In genomic region chr12:124964251-124964650, GRCh38 we compare ENCODE assay signal across 17 cellular contexts. TPM values are rescaled to one million over a fixed set of nuclear protein-coding genes. Genes with fewer than 3 reads are reported as not detected.
DNase-seq lines count a peak whose midpoint lies in the region; ATAC-seq and TF ChIP-seq lines count a peak whose summit lies in the region.
"Had no signal": no experiment of that assay in that cellular context is flagged by ENCODE, and none has a peak within 500 bp of the region (broad histone marks: within the 10 kb centered on the region; RNA-seq: fewer than 3 reads in every experiment).

No MANE protein-coding gene starts in this region.

- DNase-seq in D341Med (ENCODE audit: low spot score): peak; percentile 21
- no peak for DNase-seq in IMR-90
- no peak for DNase-seq in neural crest cell (ENCODE audit: low read depth, low spot score)
- DNase-seq in stimulated activated CD4-positive, alpha-beta T cell treated with anti-CD3 and anti-CD28 coated beads, Interleukin-4, amount 100 ng/mL, for 4 hours: no peak
- DNase-seq: C1 segment of cervical spinal cord; Calu3; CD4-positive, alpha-beta memory T cell; COR-L47; DMS153; DND-41; GOT3; HFFc6 had no signal

- TF ChIP-seq POLR2A in IMR-90 (IDR thresholded peaks at IDR 0.05; ENCODE audit: low read depth, low read length): no peak

- no peak overlapping the region for H4K8ac ChIP-seq in IMR-90 (ENCODE audit: low read depth in 2 of 2, low read length in 2 of 2)

- no peaks in the 10 kb centered on the region for H3K79me1 ChIP-seq in IMR-90 (ENCODE audit: low read depth in 1 of 2, low read length in 2 of 2)

- dilution Hi-C loops in IMR-90 (cut with HindIII; ENCODE audit: low sequenced_read_pairs, unreplicated experiment): no loop called here

- no peaks in the 10 kb centered on the region for H3K9me1 ChIP-seq in IMR-90 (ENCODE audit: insufficient read depth, low read length)

- H3K9me3 Mint-ChIP-seq in neural crest cell: no peaks in the 10 kb centered on the region
- H3K9me3 Mint-ChIP-seq in stimulated activated memory B cell treated with anti-CD40 and anti-IgM and Interleukin-4, amounts not matched to agents 10 μg/mL and 1 μg/mL and 100 μg/mL, for 72 hours: no peaks in the 10 kb centered on the region
- H3K9me3 Mint-ChIP-seq: HFFc6 had no signal

- H3K36me3 Mint-ChIP-seq in neural crest cell (ENCODE audit: low read depth): peaks cover 11% of the 10 kb centered on the region
- peaks cover 85% of the 10 kb centered on the region for H3K36me3 Mint-ChIP-seq in stimulated activated memory B cell treated with anti-CD40 and anti-IgM and Interleukin-4, amounts not matched to agents 10 μg/mL and 1 μg/mL and 100 μg/mL, for 72 hours

- H2AFZ ChIP-seq in IMR-90 (replicated peaks; ENCODE audit: low read length, poor library complexity): no peak overlapping the region

- no peak overlapping the region for H3K4me3 ChIP-seq in IMR-90 (ENCODE audit: insufficient read depth, low read depth, low read length)
- H3K4me3 ChIP-seq: GM12878, HAP-1 had no signal

- no peak overlapping the region for H3K4me3 Mint-ChIP-seq in neural crest cell
- no peak overlapping the region for H3K4me3 Mint-ChIP-seq in stimulated activated memory B cell treated with anti-CD40 and anti-IgM and Interleukin-4, amounts not matched to agents 10 μg/mL and 1 μg/mL and 100 μg/mL, for 72 hours
- H3K4me3 Mint-ChIP-seq: CD4-positive, alpha-beta memory T cell; HFFc6 had no signal

- H2BK120ac ChIP-seq in IMR-90 (ENCODE audit: low read depth, low read length): no peak overlapping the region

- H2BK5ac ChIP-seq in IMR-90 (ENCODE audit: low read depth, low read length, poor library complexity, severe bottlenecking): no peak overlapping the region

- H3K4me2 ChIP-seq in IMR-90 (ENCODE audit: low read depth, low read length): no peak overlapping the region

- no peaks in the 10 kb centered on the region for H3K27me3 ChIP-seq in IMR-90 (ENCODE audit: control insufficient read depth, insufficient read depth, low read length)

- H4K20me1 ChIP-seq in IMR-90 (ENCODE audit: insufficient read depth, low read length): no peaks in the 10 kb centered on the region

- H2AK9ac ChIP-seq in IMR-90 (replicated peaks; ENCODE audit: low read depth, low read length, poor library complexity): peak overlapping the region; percentile 28

- POLR2A ChIA-PET in IMR-90 (lab: Charles Lee; ENCODE audit: unreplicated experiment): no interaction called here

- no peak overlapping the region for H4K91ac ChIP-seq in IMR-90 (ENCODE audit: insufficient read depth, low read depth, low read length)

- H3K4me1 ChIP-seq in IMR-90 (ENCODE audit: control insufficient read depth, insufficient read depth, low read length): no peaks in the 10 kb centered on the region
- H3K4me1 ChIP-seq: HAP-1 had no signal

- TF ChIP-seq CTCF in IMR-90 (conservative IDR thresholded peaks at IDR 0.05; ENCODE audit: low read depth, low read length) (no peak), neural crest cell (conservative IDR thresholded peaks at IDR 0.05) (no peak)

- H3K18ac ChIP-seq in IMR-90 (ENCODE audit: low read depth, low read length): no peak overlapping the region

- no peak overlapping the region for H3K56ac ChIP-seq in IMR-90 (ENCODE audit: extremely low read depth, insufficient read depth, low read length)

- peak overlapping the region; percentile 75 for H3K27ac Mint-ChIP-seq in neural crest cell (ENCODE audit: unreplicated experiment)
- no peak overlapping the region for H3K27ac Mint-ChIP-seq in stimulated activated memory B cell treated with anti-CD40 and anti-IgM and Interleukin-4, amounts not matched to agents 10 μg/mL and 1 μg/mL and 100 μg/mL, for 72 hours
- H3K27ac Mint-ChIP-seq: HFFc6 had no signal

- no peaks in the 10 kb centered on the region for H3K27me3 Mint-ChIP-seq in neural crest cell (ENCODE audit: low read depth)
- H3K27me3 Mint-ChIP-seq in stimulated activated memory B cell treated with anti-CD40 and anti-IgM and Interleukin-4, amounts not matched to agents 10 μg/mL and 1 μg/mL and 100 μg/mL, for 72 hours: no peaks in the 10 kb centered on the region
- H3K27me3 Mint-ChIP-seq: CD4-positive, alpha-beta memory T cell had no signal

- no peak overlapping the region for H4K5ac ChIP-seq in IMR-90 (ENCODE audit: low read depth, low read length)

- no peak for TF ChIP-seq RAD21 in IMR-90 (IDR thresholded peaks at IDR 0.05; ENCODE audit: low read length)

- H2BK20ac ChIP-seq in IMR-90 (ENCODE audit: low read depth, low read length): no peak overlapping the region

- WGBS in IMR-90 (ENCODE audit: extremely low coverage in 2 of 2, insufficient read length in 1 of 2), 2 experiments: 94% methylated on average over 19 of the region's 22 CpGs; no CpG with 5 or more reads in 1 of the 2 experiments

- CTCF ChIA-PET in IMR-90 (lab: Yijun Ruan, JAX): interaction anchor here (0.7 kb wide), 1 partner anchor 747 kb away, joined by 6 read pairs; no protein-coding TSS in a partner anchor

- H2BK15ac ChIP-seq in IMR-90 (ENCODE audit: low read depth, low read length): no peak overlapping the region

- H3K9ac ChIP-seq in IMR-90 (ENCODE audit: low read depth, low read length): no peak overlapping the region

- H3K23ac ChIP-seq in IMR-90 (ENCODE audit: low read depth, low read length): no peak overlapping the region

- no peak overlapping the region for H3K14ac ChIP-seq in IMR-90 (replicated peaks; ENCODE audit: low read depth, low read length)

- BruUV-seq in IMR-90 (replicated peaks; lab: Mats Ljungman, UMichigan): no TSS peak

- H3K36me3 ChIP-seq in IMR-90 (ENCODE audit: control insufficient read depth, insufficient read depth, low read length): peaks cover 60% of the 10 kb centered on the region

- no peaks in the 10 kb centered on the region for H3K9me3 ChIP-seq in IMR-90 (ENCODE audit: control insufficient read depth, insufficient read depth, low read length)
- H3K9me3 ChIP-seq: HAP-1 had no signal

- intact Hi-C loops in IMR-90 (cut with micrococcal nuclease): no loop called here

- ATAC-seq in IMR-90 (ENCODE audit: low read depth) (no peak), GM21367 (IDR thresholded peaks at IDR 0.05; ENCODE audit: unreplicated experiment) (no peak), GM21390 (IDR thresholded peaks at IDR 0.05; ENCODE audit: unreplicated experiment) (no peak)
- ATAC-seq in stimulated activated memory B cell treated with anti-CD40 and anti-IgM and Interleukin-4, amounts not matched to agents 10 μg/mL and 1 μg/mL and 100 μg/mL, for 72 hours: peak; percentile 8
- ATAC-seq: GM12878 had no signal

- in situ Hi-C loops in IMR-90 (cut with MboI; ENCODE audit: low sequenced_read_pairs): no loop called here

- no peak overlapping the region for H2AK5ac ChIP-seq in IMR-90 (ENCODE audit: low read depth, low read length)

- no peak overlapping the region for H3K4ac ChIP-seq in IMR-90 (ENCODE audit: low read depth, low read length)

- no peak overlapping the region for H3K27ac ChIP-seq in IMR-90 (ENCODE audit: insufficient read depth, low read length)

- H3K4me1 Mint-ChIP-seq in neural crest cell: no peaks in the 10 kb centered on the region
- H3K4me1 Mint-ChIP-seq in stimulated activated memory B cell treated with anti-CD40 and anti-IgM and Interleukin-4, amounts not matched to agents 10 μg/mL and 1 μg/mL and 100 μg/mL, for 72 hours: no peaks in the 10 kb centered on the region

TF ChIP-seq in IMR-90, 13 proteins besides CTCF, POLR2A, EP300 and RAD21:
- no peak for TF ChIP-seq USF2 (IDR thresholded peaks at IDR 0.05; ENCODE audit: low read depth, low read length)
- TF ChIP-seq MAZ (IDR thresholded peaks at IDR 0.05; ENCODE audit: borderline replicate concordance, low read depth, low read length): no peak
- TF ChIP-seq RCOR1 (IDR thresholded peaks at IDR 0.05; ENCODE audit: insufficient replicate concordance, low read length): no peak
- no peak for TF ChIP-seq RFX5 (IDR thresholded peaks at IDR 0.05; ENCODE audit: low read depth, low read length)
- no peak for TF ChIP-seq NFE2L2 (IDR thresholded peaks at IDR 0.05; ENCODE audit: low read depth, low read length)
- no peak for TF ChIP-seq CEBPB (IDR thresholded peaks at IDR 0.05; ENCODE audit: low read depth, low read length)
- no peak for TF ChIP-seq FOS (IDR thresholded peaks at IDR 0.05; ENCODE audit: low read depth, low read length)
- TF ChIP-seq MAFK (IDR thresholded peaks at IDR 0.05; ENCODE audit: low read depth, low read length): no peak
- no peak for TF ChIP-seq CHD1 (IDR thresholded peaks at IDR 0.05; ENCODE audit: low read depth, low read length)
- no peak for TF ChIP-seq ELK1 (IDR thresholded peaks at IDR 0.05; ENCODE audit: borderline replicate concordance, low read depth, low read length)

RNA-seq across cellular contexts. Expression of gene DHX37, which starts 24.7 kb away (rescaled TPM):
- 9.1 and 10.8 TPM in 2 replicates for total RNA-seq in IMR-90 (2012; rRNA removed)
- 12.7 and 14.2 TPM in 2 replicates for polyA plus RNA-seq in IMR-90 (2012; rRNA removed)
- polyA plus RNA-seq in IMR-90 (2012; cell fraction: cytosol; rRNA removed): 11.3 and 11.8 TPM in 2 replicates
- 24.7 and 49.4 TPM in 2 replicates for polyA plus RNA-seq in IMR-90 (2012; cell fraction: nucleus; rRNA removed; ENCODE audit: low replicate concordance)
- total RNA-seq in neural crest cell: 24.9 and 25.5 TPM in 2 replicates

RNA-seq across cellular contexts. Expression of gene BRI3BP, which starts 29.2 kb away (rescaled TPM):
- 2.5 and 4.2 TPM in 2 replicates for total RNA-seq in IMR-90 (2012; rRNA removed)
- polyA plus RNA-seq in IMR-90 (2012; rRNA removed): 2.5 and 2.8 TPM in 2 replicates
- polyA plus RNA-seq in IMR-90 (2012; cell fraction: cytosol; rRNA removed): 1.6 and 2.2 TPM in 2 replicates
- 0.62 and 0.73 TPM in 2 replicates for polyA plus RNA-seq in IMR-90 (2012; cell fraction: nucleus; rRNA removed; ENCODE audit: low replicate concordance)
- total RNA-seq in neural crest cell: 18.6 and 19.0 TPM in 2 replicates

RNA-seq across cellular contexts. Expression of gene UBC, which starts 49.8 kb away (rescaled TPM):
- 2,742 and 4,320 TPM in 2 replicates for total RNA-seq in IMR-90 (2012; rRNA removed)
- 2,042 and 2,259 TPM in 2 replicates for polyA plus RNA-seq in IMR-90 (2012; rRNA removed)
- 1,014 and 1,274 TPM in 2 replicates for polyA plus RNA-seq in IMR-90 (2012; cell fraction: cytosol; rRNA removed)
- 915 and 1,106 TPM in 2 replicates for polyA plus RNA-seq in IMR-90 (2012; cell fraction: nucleus; rRNA removed; ENCODE audit: low replicate concordance)
- 673 and 687 TPM in 2 replicates for total RNA-seq in neural crest cell
